ENCODE assay signal across 15 cellular contexts in genomic region chr18:77033575-77033974, GRCh38.
"Had no signal": no experiment of that assay in that cellular context is flagged by ENCODE, and none has a peak within 500 bp of the region (broad histone marks: within the 10 kb centered on the region; RNA-seq: fewer than 3 reads in every experiment).

No MANE protein-coding gene starts in this region.

- DNase-seq: activated CD4-positive, alpha-beta T cell treated with anti-CD3 and anti-CD28 coated beads, Interleukin-2, amount 50 U/mL, for 1 hour; activated naive CD4-positive, alpha-beta T cell treated with anti-CD3 and anti-CD28 coated beads, Interleukin-2, amount 50 U/mL, for 16 hours; activated T-cell treated with anti-CD3 and anti-CD28 coated beads for 4 hours; amygdala; endodermal cell; gastrocnemius medialis; stimulated activated CD4-positive, alpha-beta T cell treated with anti-CD3 and anti-CD28 coated beads, Interleukin-2, amount 100 ng/mL, for 24 hours; thyroid gland had no signal

- H3K9ac ChIP-seq: parathyroid adenoma had no signal

- H3K4me1 Mint-ChIP-seq: endodermal cell had no signal

- H3K27me3 ChIP-seq: gastrocnemius medialis, neutrophil, thyroid gland had no signal

- H3K9me3 ChIP-seq: gastrocnemius medialis, neutrophil, thyroid gland had no signal

- ATAC-seq: activated CD4-positive, CD25-positive, alpha-beta regulatory T cell treated with anti-CD3 and anti-CD28 coated beads, Interleukin-2, amount 50 U/mL, for 24 hours; activated T-helper 17 cell treated with anti-CD3 and anti-CD28 coated beads, Interleukin-2, amount 50 U/mL, for 72 hours; gastrocnemius medialis; SK-N-SH treated with all-trans-retinoic acid at 6 μM for 48 hours had no signal

- H2AFZ ChIP-seq: parathyroid adenoma had no signal

- H3K27me3 Mint-ChIP-seq: activated T-helper 17 cell treated with anti-CD3 and anti-CD28 coated beads, Interleukin-2, amount 50 U/mL, for 72 hours had no signal

- FAIRE-seq: islet of Langerhans, urothelium cell line had no signal

- H3K4me3 Mint-ChIP-seq: activated T-helper 17 cell treated with anti-CD3 and anti-CD28 coated beads, Interleukin-2, amount 50 U/mL, for 72 hours; endodermal cell had no signal

- H3K36me3 ChIP-seq: gastrocnemius medialis, thyroid gland had no signal

- H3K9me3 Mint-ChIP-seq: activated T-helper 17 cell treated with anti-CD3 and anti-CD28 coated beads, Interleukin-2, amount 50 U/mL, for 72 hours had no signal

- H3K27ac Mint-ChIP-seq: endodermal cell had no signal

- H3K27ac ChIP-seq: gastrocnemius medialis, parathyroid adenoma, thyroid gland had no signal

- H3K4me3 ChIP-seq: gastrocnemius medialis, thyroid gland had no signal
